8 cellular contexts compared by ENCODE assay signal in the genomic region with DNA sequence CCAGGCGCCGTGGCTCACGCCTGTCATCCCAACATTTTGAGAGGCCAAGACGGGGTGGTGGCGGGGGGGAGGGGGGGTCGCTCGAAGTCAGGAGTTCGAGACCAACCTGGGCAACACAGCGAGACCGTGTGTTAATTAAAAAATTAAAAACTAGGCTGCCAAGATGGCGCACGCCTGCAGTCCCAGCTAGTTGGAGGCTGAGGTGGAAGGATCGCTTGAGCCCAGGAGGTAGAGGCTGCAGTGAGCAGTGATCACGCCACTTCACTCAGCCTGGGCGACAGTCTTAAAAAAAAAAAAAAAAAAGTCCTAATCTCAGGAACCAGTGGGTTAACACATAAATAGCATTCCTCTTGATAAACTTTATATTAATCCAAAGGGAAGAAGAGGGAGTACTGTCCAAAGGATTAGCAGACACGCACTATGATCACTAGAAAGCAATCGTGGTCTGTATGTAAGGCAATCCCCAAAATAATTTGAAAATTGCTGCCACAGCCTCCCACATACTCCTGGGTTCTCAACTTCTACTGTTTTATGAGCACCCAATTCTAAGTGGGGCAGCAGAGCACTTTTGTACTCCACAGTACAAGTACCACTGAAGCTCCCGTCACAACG. TPM values are rescaled to one million over a fixed set of nuclear protein-coding genes. Genes with fewer than 3 reads are reported as not detected.
DNase-seq lines count a peak whose midpoint lies in the region; ATAC-seq and TF ChIP-seq lines count a peak whose summit lies in the region.

No MANE protein-coding gene starts in this region.

- H3K4me3 Mint-ChIP-seq in activated T-cell treated with anti-CD3 and anti-CD28 coated beads, Interleukin-2, amount 50 U/mL, for 4 hours, result peak overlapping the region; percentile 98
- H3K4me3 Mint-ChIP-seq in activated naive CD8-positive, alpha-beta T cell treated with anti-CD3 and anti-CD28 coated beads for 36 hours, result peak overlapping the region; percentile 96
- H3K4me3 Mint-ChIP-seq in immature natural killer cell, result peak overlapping the region; percentile 94 to 98 (median 96)

- peak overlapping the region; percentile 55 to 70 for H3K4me3 ChIP-seq in testis

- ATAC-seq in activated T-cell treated with anti-CD3 and anti-CD28 coated beads, Interleukin-2, amount 50 U/mL, for 4 hours, result no peak

- no peak for TF ChIP-seq POLR2A in testis (IDR thresholded peaks at IDR 0.05)

- DNase-seq in activated T-cell treated with anti-CD3 and anti-CD28 coated beads, Interleukin-2, amount 50 U/mL, for 4 hours, result no peak
- no peak for DNase-seq in activated T-cell treated with anti-CD3 and anti-CD28 coated beads, Interleukin-2, amount 50 U/mL, for 1 hour
- no peak for DNase-seq in activated naive CD8-positive, alpha-beta T cell treated with anti-CD3 and anti-CD28 coated beads for 36 hours
- no peak for DNase-seq in immature natural killer cell
- DNase-seq in testis, result no peak
- DNase-seq in GM20000 (ENCODE audit: low spot score), result no peak
- no peak for DNase-seq in amygdala (lab: John Stamatoyannopoulos, UW)
- no peak for DNase-seq in NCI-H1436 treated with DMSO at 0.1 percent for 48 hours (lab: John Stamatoyannopoulos, UW)

- H3K9me3 ChIP-seq in testis, result no peaks in the 10 kb centered on the region

- H3K36me3 Mint-ChIP-seq in activated T-cell treated with anti-CD3 and anti-CD28 coated beads, Interleukin-2, amount 50 U/mL, for 4 hours (ENCODE audit: insufficient read depth), result peaks cover 19% of the 10 kb centered on the region
- peaks cover 16% of the 10 kb centered on the region for H3K36me3 Mint-ChIP-seq in activated naive CD8-positive, alpha-beta T cell treated with anti-CD3 and anti-CD28 coated beads for 36 hours
- peaks cover 10 to 15% (median 12%) of the 10 kb centered on the region in 3 donors for H3K36me3 Mint-ChIP-seq in immature natural killer cell

- H3K36me3 ChIP-seq in testis (ENCODE audit: low read depth, missing control alignments), result no peaks in the 10 kb centered on the region

- H3K27ac ChIP-seq in testis, result peak overlapping the region; percentile 14 to 42

- H3K27me3 ChIP-seq in testis, result no peaks in the 10 kb centered on the region

- peak overlapping the region; percentile 95 for H3K27ac Mint-ChIP-seq in activated naive CD8-positive, alpha-beta T cell treated with anti-CD3 and anti-CD28 coated beads for 36 hours
- peak overlapping the region; percentile 84 to 92 (median 89) for H3K27ac Mint-ChIP-seq in immature natural killer cell

- peaks cover 36% of the 10 kb centered on the region for H3K4me1 Mint-ChIP-seq in activated T-cell treated with anti-CD3 and anti-CD28 coated beads, Interleukin-2, amount 50 U/mL, for 4 hours (ENCODE audit: low read depth)
- peaks cover 21% of the 10 kb centered on the region for H3K4me1 Mint-ChIP-seq in activated naive CD8-positive, alpha-beta T cell treated with anti-CD3 and anti-CD28 coated beads for 36 hours
- H3K4me1 Mint-ChIP-seq in immature natural killer cell, result peaks cover 31 to 67% of the 10 kb centered on the region in 2 donors

- H3K9me3 Mint-ChIP-seq in activated T-cell treated with anti-CD3 and anti-CD28 coated beads, Interleukin-2, amount 50 U/mL, for 4 hours, result no peaks in the 10 kb centered on the region
- no peaks in the 10 kb centered on the region for H3K9me3 Mint-ChIP-seq in activated naive CD8-positive, alpha-beta T cell treated with anti-CD3 and anti-CD28 coated beads for 36 hours
- H3K9me3 Mint-ChIP-seq in immature natural killer cell, result peaks cover 0 to 2% (median 0%) of the 10 kb centered on the region in 6 donors

- peaks cover 6% of the 10 kb centered on the region for H3K4me1 ChIP-seq in testis

- TF ChIP-seq CTCF in testis (IDR thresholded peaks at IDR 0.05), result no peak
- no peak for TF ChIP-seq CTCF in GM20000 (IDR thresholded peaks at IDR 0.05; ENCODE audit: extremely low read depth, missing control alignments)

- peaks cover 33% of the 10 kb centered on the region for H3K27me3 Mint-ChIP-seq in activated T-cell treated with anti-CD3 and anti-CD28 coated beads, Interleukin-2, amount 50 U/mL, for 4 hours (ENCODE audit: low read depth)
- H3K27me3 Mint-ChIP-seq in activated naive CD8-positive, alpha-beta T cell treated with anti-CD3 and anti-CD28 coated beads for 36 hours, result peaks cover 28% of the 10 kb centered on the region
- H3K27me3 Mint-ChIP-seq in immature natural killer cell (ENCODE audit: low read depth in 3 of 3), result peaks cover 7 to 20% (median 16%) of the 10 kb centered on the region in 3 donors

- 23 to 34% methylated on average over 11 to 19 of the region's 19 CpGs for WGBS in testis, 2 donors

- intact Hi-C loops in testis (cut with DNase I; ENCODE audit: low total_unique reads), result no loop called here

RNA-seq across cellular contexts. Expression of a gene that starts 0.6 kb away (rescaled TPM):
- 10 to 100 TPM; 22.3 to 30.5 (median 28.4) TPM for total RNA-seq in activated T-cell treated with anti-CD3 and anti-CD28 coated beads, Interleukin-2, amount 50 U/mL, for 4 hours
- 10 to 100 TPM; 16.1 to 23.3 TPM for total RNA-seq in activated naive CD8-positive, alpha-beta T cell treated with anti-CD3 and anti-CD28 coated beads for 36 hours
- polyA plus RNA-seq in immature natural killer cell, result 10 to 100 TPM in 2 of 3 donors, 1 to 10 TPM in 1; 5.5 to 17.3 (median 10.0) TPM
- 1 to 10 TPM; 6.1 to 9.4 TPM for total RNA-seq in testis
- 8.4 TPM for polyA plus RNA-seq in testis (ENCODE audit: insufficient read depth, low read depth, low replicate concordance)

RNA-seq across cellular contexts. Expression of a gene that starts 1.9 kb away (rescaled TPM):
- not detected for total RNA-seq in activated T-cell treated with anti-CD3 and anti-CD28 coated beads, Interleukin-2, amount 50 U/mL, for 4 hours
- total RNA-seq in activated naive CD8-positive, alpha-beta T cell treated with anti-CD3 and anti-CD28 coated beads for 36 hours, result under 1 TPM; 0.14 to 0.26 TPM
- polyA plus RNA-seq in immature natural killer cell (not detected), testis (ENCODE audit: insufficient read depth, low read depth, low replicate concordance) (257 TPM)
- total RNA-seq in testis, result 10 to 100 TPM; 46.4 to 53.8 TPM

RNA-seq across cellular contexts. Expression of a gene that starts 15.0 kb away (rescaled TPM):
- 1 to 10 TPM; 1.6 to 1.8 (median 1.7) TPM for total RNA-seq in activated T-cell treated with anti-CD3 and anti-CD28 coated beads, Interleukin-2, amount 50 U/mL, for 4 hours
- total RNA-seq in activated naive CD8-positive, alpha-beta T cell treated with anti-CD3 and anti-CD28 coated beads for 36 hours, result 1 to 10 TPM; 8.0 to 8.1 TPM
- polyA plus RNA-seq in immature natural killer cell (10 to 100 TPM in 1 of 3 donors, 1 to 10 TPM in 2; 6.2 to 11.5 (median 7.7) TPM), testis (ENCODE audit: insufficient read depth, low read depth, low replicate concordance) (34.2 TPM)
- total RNA-seq in testis, result 10 to 100 TPM; 14.7 to 26.1 TPM

RNA-seq across cellular contexts. Expression of a gene that starts 43.4 kb away (rescaled TPM):
- not detected for total RNA-seq in activated T-cell treated with anti-CD3 and anti-CD28 coated beads, Interleukin-2, amount 50 U/mL, for 4 hours
- not detected for total RNA-seq in activated naive CD8-positive, alpha-beta T cell treated with anti-CD3 and anti-CD28 coated beads for 36 hours
- polyA plus RNA-seq in immature natural killer cell (not detected), testis (ENCODE audit: insufficient read depth, low read depth, low replicate concordance) (not detected)
- not detected for total RNA-seq in testis

Comparison
In these comparisons a context has a peak if more than half of its experiments do, and no peak if none do; other contexts are left out.
1. RNA of a gene that starts 1.9 kb away (total RNA-seq): 46.4 to 53.8 TPM in testis; 0.14 to 0.26 TPM in activated naive CD8-positive, alpha-beta T cell treated with anti-CD3 and anti-CD28 coated beads for 36 hours and not detected in activated T-cell treated with anti-CD3 and anti-CD28 coated beads, Interleukin-2, amount 50 U/mL, for 4 hours; every median in the first group is over 10 times any median in the second.
2. Peak in every context shown above with its lines, with median percentiles within 50 percentile points of each other: H3K4me3 Mint-ChIP-seq.